In the genomic region with DNA sequence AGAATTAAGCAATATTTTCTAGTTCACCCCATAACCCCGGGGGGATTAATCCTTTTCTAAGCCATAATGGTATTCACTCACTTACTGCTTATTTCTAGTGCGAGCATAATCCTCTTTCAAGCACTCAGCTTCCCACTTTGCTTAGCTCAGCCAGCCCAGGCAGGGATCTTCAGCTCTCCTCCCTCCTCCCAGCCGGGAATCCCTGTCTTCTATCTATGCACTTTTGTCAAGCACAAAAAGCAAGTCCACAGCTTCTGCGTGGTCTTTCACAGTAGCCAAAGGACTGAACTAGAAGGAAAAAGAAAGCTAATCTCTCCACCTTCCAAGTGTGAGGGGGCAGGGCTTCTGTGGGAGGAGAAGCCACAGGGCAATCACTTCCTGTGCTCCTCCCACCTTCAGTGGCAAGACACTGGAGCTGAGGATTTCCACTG, we compare ENCODE assay signal across 11 cellular contexts.
A peak's percentile ranks its signal among the peaks of the same experiment; 100 is the strongest.
DNase-seq lines count a peak whose midpoint lies in the region; ATAC-seq and TF ChIP-seq lines count a peak whose summit lies in the region.
"Had no signal": no experiment of that assay in that cellular context is flagged by ENCODE, and none has a peak within 500 bp of the region (broad histone marks: within the 10 kb centered on the region; RNA-seq: fewer than 3 reads in every experiment).

No MANE protein-coding gene starts in this region.

- H3K9me2 ChIP-seq in MM.1S (replicated peaks; ENCODE audit: insufficient read depth, low read length), result no peaks in the 10 kb centered on the region

- no peak overlapping the region for H3K4me3 ChIP-seq in MM.1S (ENCODE audit: low read length)
- H3K4me3 ChIP-seq: suprapubic skin had no signal

- ATAC-seq in GM19351 (IDR thresholded peaks at IDR 0.05; ENCODE audit: unreplicated experiment) (no peak), foreskin keratinocyte (no peak)

- H3F3A ChIP-seq in MM.1S (ENCODE audit: insufficient read depth, low read length), result no peaks in the 10 kb centered on the region

- peak overlapping the region; percentile 28; the same call in 1 of the 2 replicates for H2AFZ ChIP-seq in MM.1S (ENCODE audit: low read length)

- H3K36me3 Mint-ChIP-seq in activated CD4-positive, alpha-beta T cell treated with anti-CD3 and anti-CD28 coated beads, Interleukin-2, amount 10 ng/mL, durations not matched to agents 7 days and 5 days (ENCODE audit: low read depth), result no peaks in the 10 kb centered on the region

- no peaks in the 10 kb centered on the region for H3K4me1 ChIP-seq in MM.1S (ENCODE audit: low read length)
- H3K4me1 ChIP-seq in foreskin keratinocyte, result no peaks in the 10 kb centered on the region
- H3K4me1 ChIP-seq: suprapubic skin had no signal

- no peaks in the 10 kb centered on the region for H4K20me1 ChIP-seq in MM.1S (ENCODE audit: insufficient read depth, low read length)

- H3K36me3 ChIP-seq in MM.1S (replicated peaks; ENCODE audit: insufficient read depth, low read length), result no peaks in the 10 kb centered on the region
- H3K36me3 ChIP-seq: suprapubic skin had no signal

- H3K27ac ChIP-seq in MM.1S (ENCODE audit: low read length) (no peak overlapping the region), caudate nucleus (ENCODE audit: low read depth, low read length) (peak overlapping the region; percentile 84), foreskin keratinocyte (no peak overlapping the region)
- H3K27ac ChIP-seq: suprapubic skin had no signal

- peaks cover 11% of the 10 kb centered on the region for H3K27me3 Mint-ChIP-seq in activated CD4-positive, alpha-beta T cell treated with anti-CD3 and anti-CD28 coated beads, Interleukin-2, amount 10 ng/mL, durations not matched to agents 7 days and 5 days

- peaks cover 2% of the 10 kb centered on the region for H3K9me3 Mint-ChIP-seq in activated CD4-positive, alpha-beta T cell treated with anti-CD3 and anti-CD28 coated beads, Interleukin-2, amount 10 ng/mL, durations not matched to agents 7 days and 5 days

- no peak overlapping the region for H3K4me2 ChIP-seq in MM.1S (ENCODE audit: low read depth, low read length)

- no peaks in the 10 kb centered on the region for H3K9me3 ChIP-seq in MM.1S (replicated peaks; ENCODE audit: insufficient read depth, low read length)
- H3K9me3 ChIP-seq: suprapubic skin had no signal

- peak overlapping the region; percentile 14 for H3K4me3 Mint-ChIP-seq in activated CD4-positive, alpha-beta T cell treated with anti-CD3 and anti-CD28 coated beads, Interleukin-2, amount 10 ng/mL, durations not matched to agents 7 days and 5 days

- no peaks in the 10 kb centered on the region for H3K79me2 ChIP-seq in MM.1S (ENCODE audit: low read length)

- POLR2A ChIA-PET in activated CD4-positive, alpha-beta T cell treated with anti-CD3 and anti-CD28 coated beads, Interleukin-2, amount 10 ng/mL, durations not matched to agents 7 days and 5 days (lab: Charles Lee), result no interaction called here

- no peak overlapping the region for H3K27ac Mint-ChIP-seq in activated CD4-positive, alpha-beta T cell treated with anti-CD3 and anti-CD28 coated beads, Interleukin-2, amount 10 ng/mL, durations not matched to agents 7 days and 5 days

- CTCF ChIA-PET in activated CD4-positive, alpha-beta T cell treated with anti-CD3 and anti-CD28 coated beads, Interleukin-2, amount 10 ng/mL, durations not matched to agents 7 days and 5 days (lab: Charles Lee), result interaction anchor here (0.6 to 1.3 kb wide), 5 partner anchors 10 to 582 kb away, joined by 3 to 4 read pairs (median 3); no protein-coding TSS in a partner anchor

- no peak overlapping the region for H3K9ac ChIP-seq in MM.1S (ENCODE audit: low read length)

- peaks cover 13% of the 10 kb centered on the region for H3K4me1 Mint-ChIP-seq in activated CD4-positive, alpha-beta T cell treated with anti-CD3 and anti-CD28 coated beads, Interleukin-2, amount 10 ng/mL, durations not matched to agents 7 days and 5 days

- H3K27me3 ChIP-seq in MM.1S (replicated peaks; ENCODE audit: insufficient read depth, low read length) (no peaks in the 10 kb centered on the region), foreskin keratinocyte (no peaks in the 10 kb centered on the region)
- H3K27me3 ChIP-seq: suprapubic skin had no signal

- TF ChIP-seq CTCF in MM.1S (IDR thresholded peaks at IDR 0.05; ENCODE audit: low read length) (no peak), foreskin keratinocyte (conservative IDR thresholded peaks at IDR 0.05) (no peak)

- DNase-seq in activated CD4-positive, alpha-beta T cell treated with anti-CD3 and anti-CD28 coated beads, Interleukin-2, amount 10 ng/mL, durations not matched to agents 7 days and 5 days, result no peak
- no peak for DNase-seq in activated CD4-positive, alpha-beta T cell treated with anti-CD3 and anti-CD28 coated beads, Interleukin-2, amount 50 U/mL, for 4 hours
- DNase-seq in MM.1S (no peak), caudate nucleus (lab: John Stamatoyannopoulos, UW) (peak in 41 of 61 donors; percentile 3 to 64 (median 36)), superior temporal gyrus (ENCODE audit: extremely low spot score) (peak; percentile 83), foreskin keratinocyte (no peak)
- DNase-seq in NK-92 treated with Interleukin-12 subunit alpha and Interleukin-12 subunit beta, amount 100 ng/mL, for 24 hours (lab: John Stamatoyannopoulos, UW), result no peak
- DNase-seq: activated gamma-delta T cell; stimulated activated CD4-positive, alpha-beta T cell treated with anti-CD3 and anti-CD28 coated beads, Interleukin-12 subunit alpha, Interleukin-12 subunit beta, amount 100 ng/mL, for 4 hours had no signal

Comparison
In these comparisons a context has a peak if more than half of its experiments do, and no peak if none do; other contexts are left out.
1. DNase-seq: peak in caudate nucleus (41 of 61) and superior temporal gyrus (single experiment); none in activated CD4-positive, alpha-beta T cell treated with anti-CD3 and anti-CD28 coated beads, Interleukin-2, amount 10 ng/mL, durations not matched to agents 7 days and 5 days (single experiment), activated CD4-positive, alpha-beta T cell treated with anti-CD3 and anti-CD28 coated beads, Interleukin-2, amount 50 U/mL, for 4 hours (0 of 2), MM.1S (single experiment), NK-92 treated with Interleukin-12 subunit alpha and Interleukin-12 subunit beta, amount 100 ng/mL, for 24 hours (single experiment) and foreskin keratinocyte (0 of 2).